20 cellular contexts compared by ENCODE assay signal in the genomic region with DNA sequence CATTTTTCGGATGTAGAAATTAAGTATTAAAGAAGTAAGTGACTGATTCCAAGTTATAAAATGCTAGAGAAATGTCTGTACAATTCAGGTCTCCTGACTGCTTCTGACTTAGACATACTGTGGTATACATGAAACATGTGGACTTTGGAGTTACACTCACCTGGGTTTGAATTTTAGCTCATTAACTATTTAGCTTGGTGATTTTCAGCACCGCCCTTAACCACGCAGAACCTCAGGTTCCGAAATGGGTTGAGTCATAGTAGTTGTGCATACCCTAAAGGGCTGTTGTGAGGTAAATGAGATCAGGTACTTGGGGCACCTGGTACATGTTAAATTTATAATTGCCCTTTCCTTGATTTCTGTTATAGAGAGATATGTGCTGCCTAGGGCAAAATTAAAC. TPM values are rescaled to one million over a fixed set of nuclear protein-coding genes. Genes with fewer than 3 reads are reported as not detected.
DNase-seq lines count a peak whose midpoint lies in the region; ATAC-seq, FAIRE-seq and TF ChIP-seq lines count a peak whose summit lies in the region.
"Had no signal": no experiment of that assay in that cellular context is flagged by ENCODE, and none has a peak within 500 bp of the region (broad histone marks: within the 10 kb centered on the region; RNA-seq: fewer than 3 reads in every experiment).

No MANE protein-coding gene starts in this region.

- H3K27me3 ChIP-seq in hepatocyte (no peaks in the 10 kb centered on the region), small intestine (ENCODE audit: control insufficient read depth in 2 of 2, insufficient read depth in 2 of 2, low read length in 2 of 2) (no peaks in the 10 kb centered on the region)

- no peaks in the 10 kb centered on the region for H3K27me3 Mint-ChIP-seq in WTC11 (ENCODE audit: low read depth)
- no peaks in the 10 kb centered on the region for H3K27me3 Mint-ChIP-seq in natural killer cell (ENCODE audit: low read depth in 2 of 2)

- H3K4me3 Mint-ChIP-seq in WTC11, result no peak overlapping the region
- H3K4me3 Mint-ChIP-seq in natural killer cell, result no peak overlapping the region

- H4K20me1 ChIP-seq in hepatocyte (ENCODE audit: insufficient read depth, poor library complexity, severe bottlenecking), result no peaks in the 10 kb centered on the region

- 67% methylated on average over 4 of the region's 4 CpGs for WGBS in hepatocyte (ENCODE audit: low lambda C conversion rate, missing lambda C conversion rate)
- WGBS in small intestine, 3 donors, result 73 to 84% (median 84%) methylated on average over 4 of the region's 4 CpGs

- H3K9me3 Mint-ChIP-seq in WTC11 (no peaks in the 10 kb centered on the region), natural killer cell (no peaks in the 10 kb centered on the region)

- ATAC-seq in WTC11 (no peak), natural killer cell (no peak)
- ATAC-seq: HCT116 had no signal

- CTCF ChIA-PET in WTC11 (lab: Charles Lee), result interaction anchor here (1.2 kb wide), 1 partner anchor 119 kb away, joined by 3 read pairs; no protein-coding TSS in a partner anchor

- H3K36me3 Mint-ChIP-seq in WTC11, result peaks cover 21% of the 10 kb centered on the region
- H3K36me3 Mint-ChIP-seq in natural killer cell, result peaks cover 17% of the 10 kb centered on the region

- H3K4me1 Mint-ChIP-seq in WTC11, result peaks cover 79% of the 10 kb centered on the region
- peaks cover 0 to 10% of the 10 kb centered on the region in 2 donors for H3K4me1 Mint-ChIP-seq in natural killer cell

- H3K27ac Mint-ChIP-seq in WTC11 (peak overlapping the region; percentile 40), natural killer cell (no peak overlapping the region)

- H3K36me3 ChIP-seq in hepatocyte (replicated peaks; ENCODE audit: insufficient read depth, low read depth) (no peaks in the 10 kb centered on the region), small intestine (ENCODE audit: control insufficient read depth in 2 of 2, insufficient read depth in 2 of 2, low read length in 2 of 2) (peaks cover 6 to 12% of the 10 kb centered on the region in 2 donors)

- intact Hi-C loops in natural killer cell (cut with micrococcal nuclease), result no loop called here

- POLR2A ChIA-PET in WTC11 (lab: Charles Lee), result no interaction called here

- peaks cover 4% of the 10 kb centered on the region for H3K79me2 ChIP-seq in hepatocyte

- no peak for DNase-seq in H54 (ENCODE audit: insufficient read length, low spot score)
- DNase-seq in WTC11 (ENCODE audit: low spot score), result no peak
- no peak for DNase-seq in hepatocyte (ENCODE audit: low spot score)
- DNase-seq in small intestine, result peak; percentile 37
- DNase-seq in NAMALWA (ENCODE audit: low spot score), result no peak
- no peak for DNase-seq in natural killer cell
- DNase-seq in 8988T, result no peak
- DNase-seq: ACHN, AML-193, COR-L47, DMS153, KBM-7, NCI-H1048, NCI-H1436 treated with DMSO at 0.1 percent for 48 hours, NCI-H2081, NCI-H510A treated with DMSO at 0.1 percent for 48 hours, NCI-H82, Right ventricle myocardium superior, SK-N-SH had no signal

- peak overlapping the region; percentile 2 for H3K4me2 ChIP-seq in hepatocyte
- H3K4me2 ChIP-seq: SK-N-SH had no signal

- H3K4me3 ChIP-seq in hepatocyte, result no peak overlapping the region
- H3K4me3 ChIP-seq in small intestine (ENCODE audit: low read depth in 1 of 2, low read length in 2 of 2), result no peak overlapping the region

- no peak for TF ChIP-seq CTCF in WTC11 (IDR thresholded peaks at IDR 0.05)
- TF ChIP-seq CTCF in hepatocyte (IDR thresholded peaks at IDR 0.05; ENCODE audit: poor library complexity), result no peak
- TF ChIP-seq CTCF in natural killer cell (IDR thresholded peaks at IDR 0.05), result no peak

- no peaks in the 10 kb centered on the region for H3K9me2 ChIP-seq in hepatocyte (replicated peaks; ENCODE audit: insufficient read depth)
- H3K9me2 ChIP-seq: SK-N-SH had no signal

- H3K27ac ChIP-seq in hepatocyte (peak overlapping the region; percentile 20), small intestine (ENCODE audit: low read depth in 1 of 2, low read length in 1 of 2) (no peak overlapping the region)

- no peak for TF ChIP-seq POLR2A in H54 (IDR thresholded peaks at IDR 0.05; ENCODE audit: low read depth, low read length)

- FAIRE-seq in H54 (lab: Jason Lieb, UNC), result peak; percentile 75
- no peak for FAIRE-seq in small intestine (lab: Jason Lieb, UNC)

- H3K4me1 ChIP-seq in hepatocyte (ENCODE audit: insufficient read depth) (no peaks in the 10 kb centered on the region), small intestine (ENCODE audit: control insufficient read depth in 2 of 2, insufficient read depth in 1 of 2, low read depth in 1 of 2, low read length in 1 of 2) (no peaks in the 10 kb centered on the region)

- H3K9me3 ChIP-seq in hepatocyte (ENCODE audit: low read depth) (no peaks in the 10 kb centered on the region), small intestine (ENCODE audit: control insufficient read depth, low read depth) (no peaks in the 10 kb centered on the region)
- H3K9me3 ChIP-seq: SK-N-SH had no signal

- H2AFZ ChIP-seq in hepatocyte, result no peak overlapping the region

TF ChIP-seq in WTC11, 78 proteins besides CTCF, POLR2A, EP300 and RAD21 (continues in another document):
- TF ChIP-seq OVOL2 (CRISPR knock-in tag; IDR thresholded peaks at IDR 0.05; ENCODE audit: borderline replicate concordance) (no peak), ESRRA (CRISPR knock-in tag; IDR thresholded peaks at IDR 0.05; ENCODE audit: borderline replicate concordance) (no peak), NFE2L1 (CRISPR knock-in tag; IDR thresholded peaks at IDR 0.05) (no peak), TEAD4 (CRISPR knock-in tag; IDR thresholded peaks at IDR 0.05) (no peak), GTF2I (CRISPR knock-in tag; conservative IDR thresholded peaks at IDR 0.05) (no peak), SMAD4 (CRISPR knock-in tag; IDR thresholded peaks at IDR 0.05) (no peak), ETV6 (CRISPR knock-in tag; IDR thresholded peaks at IDR 0.05) (no peak)
- TF ChIP-seq, protein P1, sequence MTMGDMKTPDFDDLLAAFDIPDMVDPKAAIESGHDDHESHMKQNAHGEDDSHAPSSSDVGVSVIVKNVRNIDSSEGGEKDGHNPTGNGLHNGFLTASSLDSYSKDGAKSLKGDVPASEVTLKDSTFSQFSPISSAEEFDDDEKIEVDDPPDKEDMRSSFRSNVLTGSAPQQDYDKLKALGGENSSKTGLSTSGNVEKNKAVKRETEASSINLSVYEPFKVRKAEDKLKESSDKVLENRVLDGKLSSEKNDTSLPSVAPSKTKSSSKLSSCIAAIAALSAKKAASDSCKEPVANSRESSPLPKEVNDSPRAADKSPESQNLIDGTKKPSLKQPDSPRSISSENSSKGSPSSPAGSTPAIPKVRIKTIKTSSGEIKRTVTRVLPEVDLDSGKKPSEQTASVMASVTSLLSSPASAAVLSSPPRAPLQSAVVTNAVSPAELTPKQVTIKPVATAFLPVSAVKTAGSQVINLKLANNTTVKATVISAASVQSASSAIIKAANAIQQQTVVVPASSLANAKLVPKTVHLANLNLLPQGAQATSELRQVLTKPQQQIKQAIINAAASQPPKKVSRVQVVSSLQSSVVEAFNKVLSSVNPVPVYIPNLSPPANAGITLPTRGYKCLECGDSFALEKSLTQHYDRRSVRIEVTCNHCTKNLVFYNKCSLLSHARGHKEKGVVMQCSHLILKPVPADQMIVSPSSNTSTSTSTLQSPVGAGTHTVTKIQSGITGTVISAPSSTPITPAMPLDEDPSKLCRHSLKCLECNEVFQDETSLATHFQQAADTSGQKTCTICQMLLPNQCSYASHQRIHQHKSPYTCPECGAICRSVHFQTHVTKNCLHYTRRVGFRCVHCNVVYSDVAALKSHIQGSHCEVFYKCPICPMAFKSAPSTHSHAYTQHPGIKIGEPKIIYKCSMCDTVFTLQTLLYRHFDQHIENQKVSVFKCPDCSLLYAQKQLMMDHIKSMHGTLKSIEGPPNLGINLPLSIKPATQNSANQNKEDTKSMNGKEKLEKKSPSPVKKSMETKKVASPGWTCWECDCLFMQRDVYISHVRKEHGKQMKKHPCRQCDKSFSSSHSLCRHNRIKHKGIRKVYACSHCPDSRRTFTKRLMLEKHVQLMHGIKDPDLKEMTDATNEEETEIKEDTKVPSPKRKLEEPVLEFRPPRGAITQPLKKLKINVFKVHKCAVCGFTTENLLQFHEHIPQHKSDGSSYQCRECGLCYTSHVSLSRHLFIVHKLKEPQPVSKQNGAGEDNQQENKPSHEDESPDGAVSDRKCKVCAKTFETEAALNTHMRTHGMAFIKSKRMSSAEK (CRISPR knock-in tag; IDR thresholded peaks at IDR 0.05; ENCODE audit: borderline replicate concordance), result no peak
- TF ChIP-seq, protein P2, sequence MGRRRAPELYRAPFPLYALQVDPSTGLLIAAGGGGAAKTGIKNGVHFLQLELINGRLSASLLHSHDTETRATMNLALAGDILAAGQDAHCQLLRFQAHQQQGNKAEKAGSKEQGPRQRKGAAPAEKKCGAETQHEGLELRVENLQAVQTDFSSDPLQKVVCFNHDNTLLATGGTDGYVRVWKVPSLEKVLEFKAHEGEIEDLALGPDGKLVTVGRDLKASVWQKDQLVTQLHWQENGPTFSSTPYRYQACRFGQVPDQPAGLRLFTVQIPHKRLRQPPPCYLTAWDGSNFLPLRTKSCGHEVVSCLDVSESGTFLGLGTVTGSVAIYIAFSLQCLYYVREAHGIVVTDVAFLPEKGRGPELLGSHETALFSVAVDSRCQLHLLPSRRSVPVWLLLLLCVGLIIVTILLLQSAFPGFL (CRISPR knock-in tag; IDR thresholded peaks at IDR 0.05; ENCODE audit: borderline replicate concordance), result no peak
- TF ChIP-seq, protein P3, sequence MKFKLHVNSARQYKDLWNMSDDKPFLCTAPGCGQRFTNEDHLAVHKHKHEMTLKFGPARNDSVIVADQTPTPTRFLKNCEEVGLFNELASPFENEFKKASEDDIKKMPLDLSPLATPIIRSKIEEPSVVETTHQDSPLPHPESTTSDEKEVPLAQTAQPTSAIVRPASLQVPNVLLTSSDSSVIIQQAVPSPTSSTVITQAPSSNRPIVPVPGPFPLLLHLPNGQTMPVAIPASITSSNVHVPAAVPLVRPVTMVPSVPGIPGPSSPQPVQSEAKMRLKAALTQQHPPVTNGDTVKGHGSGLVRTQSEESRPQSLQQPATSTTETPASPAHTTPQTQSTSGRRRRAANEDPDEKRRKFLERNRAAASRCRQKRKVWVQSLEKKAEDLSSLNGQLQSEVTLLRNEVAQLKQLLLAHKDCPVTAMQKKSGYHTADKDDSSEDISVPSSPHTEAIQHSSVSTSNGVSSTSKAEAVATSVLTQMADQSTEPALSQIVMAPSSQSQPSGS (CRISPR knock-in tag; IDR thresholded peaks at IDR 0.05; ENCODE audit: borderline replicate concordance, low read depth), result no peak

RNA-seq across cellular contexts. Expression of a gene that starts 32.9 kb away (rescaled TPM):
- total RNA-seq in WTC11 (2021) (0.55 to 0.57 TPM in 2 of 3 replicates, not detected in the other), hepatocyte (0.07 TPM in 1 of 2 replicates, not detected in the other), natural killer cell (under 1 TPM in 1 of 3 donors, not detected in 2; 0.47 TPM)
- polyA plus RNA-seq in hepatocyte (0.19 and 0.29 TPM in 2 replicates), small intestine (under 1 TPM in 1 of 3 donors, not detected in 2; 0.09 TPM)

RNA-seq across cellular contexts. Expression of a gene that starts 34.0 kb away (rescaled TPM):
- total RNA-seq in WTC11 (2021) (31.6 to 35.4 TPM (median 33.1 TPM) in 3 replicates), hepatocyte (49.6 and 54.6 TPM in 2 replicates), natural killer cell (10 to 100 TPM; 19.9 to 27.3 (median 22.6) TPM)
- polyA plus RNA-seq in hepatocyte (31.6 and 34.9 TPM in 2 replicates), small intestine (10 to 100 TPM; 18.6 to 31.1 (median 22.1) TPM)
